Comparison of ENCODE assay signal across 13 cellular contexts in genomic region chr3:8458711-8459110, GRCh38. TPM values are rescaled to one million over a fixed set of nuclear protein-coding genes. Genes with fewer than 3 reads are reported as not detected.
DNase-seq lines count a peak whose midpoint lies in the region; ATAC-seq and TF ChIP-seq lines count a peak whose summit lies in the region.
"Had no signal": no experiment of that assay in that cellular context is flagged by ENCODE, and none has a peak within 500 bp of the region (broad histone marks: within the 10 kb centered on the region; RNA-seq: fewer than 3 reads in every experiment).

No MANE protein-coding gene starts in this region.

- 69 to 78% methylated on average over 6 of the region's 6 CpGs for whole genome bisulfite sequencing in esophagus squamous epithelium, 2 donors

- H3K79me2 ChIP-seq in osteoblast (ENCODE audit: insufficient read depth, low read length) (no peaks in the 10 kb centered on the region), OCI-LY7 (ENCODE audit: insufficient read depth, low read depth, low read length) (no peaks in the 10 kb centered on the region)

- CTCF ChIA-PET in AG04450 (lab: Charles Lee) (no interaction called here), OCI-LY7 (lab: Charles Lee; ENCODE audit: unreplicated experiment) (no interaction called here)

- H3K36me3 ChIP-seq in esophagus squamous epithelium = no peaks in the 10 kb centered on the region
- no peaks in the 10 kb centered on the region for H3K36me3 ChIP-seq in osteoblast (ENCODE audit: insufficient read depth, low read length)
- no peaks in the 10 kb centered on the region for H3K36me3 ChIP-seq in OCI-LY7 (ENCODE audit: insufficient read depth, low read length)
- H3K36me3 ChIP-seq: BLaER1 treated with 17β-estradiol and CSF1 and Interleukin-3, amounts not matched to agents 10 nM and 100 nM had no signal

- H3K27me3 ChIP-seq in AG04450 (ENCODE audit: control insufficient read depth, insufficient read depth, low read length) (no peaks in the 10 kb centered on the region), esophagus squamous epithelium (no peaks in the 10 kb centered on the region), osteoblast (ENCODE audit: insufficient read depth, low read length) (no peaks in the 10 kb centered on the region)
- H3K27me3 ChIP-seq: BLaER1 treated with 17β-estradiol and CSF1 and Interleukin-3, amounts not matched to agents 10 nM and 100 nM had no signal

- no peak for ATAC-seq in HG02623 (IDR thresholded peaks at IDR 0.05; ENCODE audit: unreplicated experiment)
- ATAC-seq: activated T-helper 17 cell treated with anti-CD3 and anti-CD28 coated beads, Interleukin-2, amount 50 U/mL, for 72 hours had no signal

- DNase-seq in AG04450 (ENCODE audit: low read depth, low spot score) (peak; percentile 73), HS-27A (ENCODE audit: low read depth) (peak; percentile 96), esophagus squamous epithelium (lab: John Stamatoyannopoulos, UW) (no peak), osteoblast (ENCODE audit: insufficient read length, low spot score, missing footprints) (peak; percentile 78), cortex of kidney (lab: John Stamatoyannopoulos, UW) (no peak), pons (ENCODE audit: low spot score) (no peak), OCI-LY7 (ENCODE audit: low spot score) (no peak)
- DNase-seq: activated CD4-positive, alpha-beta T cell treated with anti-CD3 and anti-CD28 coated beads for 4 hours; stimulated activated CD4-positive, alpha-beta T cell treated with anti-CD3 and anti-CD28 coated beads, Interleukin-12 subunit alpha, Interleukin-12 subunit beta, amount 100 ng/mL, for 4 hours had no signal

- H3K9me2 ChIP-seq in OCI-LY7 (ENCODE audit: insufficient read depth, low read length) = no peaks in the 10 kb centered on the region

- intact Hi-C loops in esophagus squamous epithelium (cut with DNase I) (no loop called here), OCI-LY7 (cut with micrococcal nuclease; ENCODE audit: unreplicated experiment) (no loop called here)

- H3K4me2 ChIP-seq in osteoblast (ENCODE audit: insufficient read depth, low read length) (peak overlapping the region; percentile 60), OCI-LY7 (ENCODE audit: low read length) (no peak overlapping the region)
- H3K4me2 ChIP-seq: BLaER1 treated with 17β-estradiol and CSF1 and Interleukin-3, amounts not matched to agents 10 nM and 100 nM; KMS-11 had no signal

- H3K27ac ChIP-seq in AG04450 (ENCODE audit: low read depth, low read length) (peak overlapping the region; percentile 85), esophagus squamous epithelium (peak overlapping the region in 3 of 4 donors; percentile 35 to 77 (median 37)), osteoblast (ENCODE audit: low read depth, low read length) (peak overlapping the region; percentile 100), OCI-LY7 (ENCODE audit: low read depth, low read length, poor library complexity, severe bottlenecking) (no peak overlapping the region)
- H3K27ac ChIP-seq: BLaER1 treated with 17β-estradiol and CSF1 and Interleukin-3, amounts not matched to agents 10 nM and 100 nM; KMS-11 had no signal

- H2AFZ ChIP-seq in osteoblast (ENCODE audit: low read length) (no peak overlapping the region), OCI-LY7 (ENCODE audit: low read length) (no peak overlapping the region)

- H3K4me3 ChIP-seq in AG04450 (ENCODE audit: low read depth, low read length) (no peak overlapping the region), esophagus squamous epithelium (no peak overlapping the region), osteoblast (ENCODE audit: insufficient read depth, low read length) (peak overlapping the region; percentile 15), OCI-LY7 (ENCODE audit: low read depth, low read length, poor library complexity, severe bottlenecking) (no peak overlapping the region)
- H3K4me3 ChIP-seq: BLaER1 treated with 17β-estradiol and CSF1 and Interleukin-3, amounts not matched to agents 10 nM and 100 nM had no signal

- H4K20me1 ChIP-seq in osteoblast (ENCODE audit: insufficient read depth, low read length) = no peaks in the 10 kb centered on the region
- no peaks in the 10 kb centered on the region for H4K20me1 ChIP-seq in OCI-LY7 (ENCODE audit: insufficient read depth, low read length)
- H4K20me1 ChIP-seq: BLaER1 treated with 17β-estradiol and CSF1 and Interleukin-3, amounts not matched to agents 10 nM and 100 nM had no signal

- POLR2A ChIA-PET in AG04450 (lab: Yijun Ruan, JAX) (interaction anchor here (0.6 to 1.6 kb wide), 6 partner anchors 13 to 941 kb away, joined by 3 to 7 read pairs (median 4); partner anchors contain the start of gene LMCD1), OCI-LY7 (lab: Charles Lee) (no interaction called here)

- H3K4me1 ChIP-seq in esophagus squamous epithelium (no peaks in the 10 kb centered on the region), osteoblast (ENCODE audit: insufficient read depth, low read length) (peaks cover 70% of the 10 kb centered on the region), OCI-LY7 (ENCODE audit: insufficient read depth, low read length, poor library complexity, severe bottlenecking) (no peaks in the 10 kb centered on the region)
- H3K4me1 ChIP-seq: BLaER1 treated with 17β-estradiol and CSF1 and Interleukin-3, amounts not matched to agents 10 nM and 100 nM had no signal

- H3K9me3 ChIP-seq in AG04450 (ENCODE audit: control insufficient read depth, insufficient read depth, low read length) (no peaks in the 10 kb centered on the region), esophagus squamous epithelium (no peaks in the 10 kb centered on the region), osteoblast (ENCODE audit: low read depth, low read length) (no peaks in the 10 kb centered on the region), OCI-LY7 (ENCODE audit: low read length) (no peaks in the 10 kb centered on the region)

- BruUV-seq in OCI-LY7 (replicated peaks; lab: Mats Ljungman, UMichigan) = no TSS peak

- TF ChIP-seq CTCF in AG04450 (IDR thresholded peaks at IDR 0.05; ENCODE audit: low read depth, low read length) (no peak), esophagus squamous epithelium (IDR thresholded peaks at IDR 0.05) (no peak), osteoblast (IDR thresholded peaks at IDR 0.05; ENCODE audit: extremely low read depth, low read depth, low read length) (no peak), OCI-LY7 (conservative IDR thresholded peaks at IDR 0.05; ENCODE audit: low read length) (no peak)

- no peak for TF ChIP-seq POLR2A in esophagus squamous epithelium (IDR thresholded peaks at IDR 0.05)

RNA-seq across cellular contexts. Expression of gene LMCD1, which starts 42.9 kb away (rescaled TPM):
- polyA plus RNA-seq in AG04450 (2011; rRNA removed) = 39.1 and 49.5 TPM in 2 replicates
- 25.4 and 36.0 TPM in 2 replicates for polyA minus RNA-seq in AG04450 (2011; rRNA and poly(A)+ RNA removed)
- total RNA-seq in esophagus squamous epithelium (10 to 100 TPM; 23.3 to 52.8 (median 34.8) TPM), osteoblast (213 and 294 TPM in 2 replicates), OCI-LY7 (2022) (not detected in 2 replicates)
- total RNA-seq in OCI-LY7 (2014; rRNA removed; shearing (Covaris generic)) = 0.47 and 5.8 TPM in 2 replicates

Comparison
In these comparisons a context has a peak if more than half of its experiments do, and no peak if none do; other contexts are left out.
1. DNase-seq: peak in AG04450 (single experiment), HS-27A (single experiment) and osteoblast (single experiment); none in esophagus squamous epithelium (single experiment), cortex of kidney (single experiment), pons (single experiment) and OCI-LY7 (single experiment).